In genomic region chr7:105654994-105655900, GRCh38 we compare ENCODE assay signal across 9 cellular contexts.
DNase-seq lines count a peak whose midpoint lies in the region; ATAC-seq and TF ChIP-seq lines count a peak whose summit lies in the region.
"Had no signal": no experiment of that assay in that cellular context is flagged by ENCODE, and none has a peak within 500 bp of the region (broad histone marks: within the 10 kb centered on the region; RNA-seq: fewer than 3 reads in every experiment).

No MANE protein-coding gene starts in this region.

- no peaks in the 10 kb centered on the region for H3K36me3 Mint-ChIP-seq in glutamatergic neuron (ENCODE audit: unreplicated experiment)
- H3K36me3 Mint-ChIP-seq in CD4-positive, alpha-beta T cell (ENCODE audit: low read depth), result peaks cover 88% of the 10 kb centered on the region

- H3K9me3 Mint-ChIP-seq in glutamatergic neuron (ENCODE audit: unreplicated experiment), result peaks cover 8% of the 10 kb centered on the region
- H3K9me3 Mint-ChIP-seq in CD4-positive, alpha-beta T cell, result no peaks in the 10 kb centered on the region

- no peak overlapping the region for H3K4me2 ChIP-seq in Karpas-422 (ENCODE audit: low read depth, low read length, poor library complexity, severe bottlenecking)

- peaks cover 8% of the 10 kb centered on the region for H3K27me3 Mint-ChIP-seq in glutamatergic neuron (ENCODE audit: unreplicated experiment)
- no peaks in the 10 kb centered on the region for H3K27me3 Mint-ChIP-seq in CD4-positive, alpha-beta T cell

- no peak overlapping the region for H3K4me3 Mint-ChIP-seq in glutamatergic neuron (ENCODE audit: unreplicated experiment)
- no peak overlapping the region for H3K4me3 Mint-ChIP-seq in CD4-positive, alpha-beta T cell

- CTCF ChIA-PET in A673 (lab: Charles Lee), result interaction anchor here (0.5 to 0.9 kb wide), 5 partner anchors 34 to 277 kb away, joined by 3 to 7 read pairs (median 5); no protein-coding TSS in a partner anchor
- CTCF ChIA-PET in CD4-positive, alpha-beta T cell (lab: Charles Lee), result interaction anchor here (2.2 kb wide), 1 partner anchor 9 kb away, joined by 5 read pairs; no protein-coding TSS in a partner anchor

- DNase-seq in A673 (ENCODE audit: low spot score) (peak; percentile 58), Karpas-422 (peak; percentile 39), astrocyte of the cerebellum (ENCODE audit: low read depth) (peak; percentile 49), left lung (peak in 1 of 2 donors; percentile 53), glutamatergic neuron (no peak), NCI-H2107 (lab: John Stamatoyannopoulos, UW) (no peak), SIG-M5 (lab: John Stamatoyannopoulos, UW) (no peak)
- no peak for DNase-seq in CD4-positive, alpha-beta T cell
- DNase-seq: stimulated activated CD8-positive, alpha-beta memory T cell treated with anti-CD3 and anti-CD28 coated beads, Interleukin-4, amount 100 ng/mL, for 48 hours had no signal

- no peaks in the 10 kb centered on the region for H3K9me2 ChIP-seq in Karpas-422 (replicated peaks; ENCODE audit: insufficient read depth, low read length)

- peaks cover 25% of the 10 kb centered on the region for H3K36me3 ChIP-seq in A673 (ENCODE audit: insufficient read depth, low read length, poor library complexity, severe bottlenecking)
- H3K36me3 ChIP-seq in Karpas-422 (ENCODE audit: insufficient read depth, low read length), result no peaks in the 10 kb centered on the region
- H3K36me3 ChIP-seq in left lung, result peaks cover 0 to 29% of the 10 kb centered on the region in 2 donors

- no peaks in the 10 kb centered on the region for H3K9me3 ChIP-seq in A673 (ENCODE audit: low read depth, low read length, poor library complexity, severe bottlenecking)
- no peaks in the 10 kb centered on the region for H3K9me3 ChIP-seq in Karpas-422 (ENCODE audit: low read length)
- H3K9me3 ChIP-seq in left lung, result no peaks in the 10 kb centered on the region
- no peaks in the 10 kb centered on the region for H3K9me3 ChIP-seq in CD4-positive, alpha-beta T cell (ENCODE audit: control insufficient read depth, low read length)

- H3K4me3 ChIP-seq in A673 (ENCODE audit: low read depth, low read length, poor library complexity, severe bottlenecking), result no peak overlapping the region
- H3K4me3 ChIP-seq in Karpas-422 (ENCODE audit: low read length), result no peak overlapping the region
- no peak overlapping the region for H3K4me3 ChIP-seq in astrocyte of the cerebellum (ENCODE audit: low read depth, low read length)
- no peak overlapping the region for H3K4me3 ChIP-seq in left lung

- POLR2A ChIA-PET in A673 (lab: Charles Lee; ENCODE audit: low non-redundant PET), result interaction anchor here (0.7 kb wide), 1 partner anchor 13 kb away, joined by 6 read pairs; no protein-coding TSS in a partner anchor
- POLR2A ChIA-PET in CD4-positive, alpha-beta T cell (lab: Charles Lee), result no interaction called here

- no peak for TF ChIP-seq CTCF in A673 (conservative IDR thresholded peaks at IDR 0.05; ENCODE audit: low read depth, low read length)
- no peak for TF ChIP-seq CTCF in astrocyte of the cerebellum (IDR thresholded peaks at IDR 0.05; ENCODE audit: low read depth, low read length, missing control alignments)
- TF ChIP-seq CTCF in left lung (IDR thresholded peaks at IDR 0.05), result no peak
- TF ChIP-seq CTCF in glutamatergic neuron (IDR thresholded peaks at IDR 0.05; ENCODE audit: partially characterized antibody, unreplicated experiment), result no peak
- TF ChIP-seq CTCF in CD4-positive, alpha-beta T cell (IDR thresholded peaks at IDR 0.05), result no peak

- no peaks in the 10 kb centered on the region for H3K79me2 ChIP-seq in Karpas-422 (ENCODE audit: low read length)

- no peak overlapping the region for H3K9ac ChIP-seq in Karpas-422 (ENCODE audit: low read length)

- no peak overlapping the region for H3K27ac Mint-ChIP-seq in glutamatergic neuron (ENCODE audit: unreplicated experiment)
- H3K27ac Mint-ChIP-seq in CD4-positive, alpha-beta T cell, result no peak overlapping the region

- no TSS peak for BruUV-seq in A673 (replicated peaks; lab: Mats Ljungman, UMichigan)

- H3K27ac ChIP-seq in A673 (ENCODE audit: low read depth, low read length, poor library complexity, severe bottlenecking) (peak overlapping the region; percentile 55), Karpas-422 (ENCODE audit: low read length) (no peak overlapping the region), left lung (no peak overlapping the region)
- H3K27ac ChIP-seq in CD4-positive, alpha-beta T cell (ENCODE audit: low read depth, low read length), result no peak overlapping the region

- intact Hi-C loops in A673 (cut with micrococcal nuclease; ENCODE audit: unreplicated experiment) (loop anchor here (5.0 to 10.0 kb wide), 5 partner anchors 37 to 497 kb away; partner anchors contain the start of gene ATXN7L1), left lung (cut with DNase I) (loop anchor here in 1 of 2 donors (10.0 kb wide), 1 partner anchor 390 kb away; no protein-coding TSS in a partner anchor)
- intact Hi-C loops in CD4-positive, alpha-beta T cell (cut with DNase I, micrococcal nuclease), result loop anchor here (5.0 kb wide), 6 partner anchors 37 to 497 kb away; partner anchors contain the start of gene ATXN7L1 (in 2 of the 2)

- peak; percentile 67 for ATAC-seq in left lung
- no peak for ATAC-seq in CD4-positive, alpha-beta T cell (ENCODE audit: poor library complexity)

- H3K27me3 ChIP-seq in A673 (replicated peaks; ENCODE audit: insufficient read depth, low read depth, low read length, poor library complexity) (no peaks in the 10 kb centered on the region), Karpas-422 (ENCODE audit: low read length) (no peaks in the 10 kb centered on the region), left lung (no peaks in the 10 kb centered on the region)
- no peaks in the 10 kb centered on the region for H3K27me3 ChIP-seq in CD4-positive, alpha-beta T cell (ENCODE audit: control insufficient read depth, insufficient read depth, low read length)

- H3K4me1 Mint-ChIP-seq in glutamatergic neuron (ENCODE audit: low read depth, unreplicated experiment), result peaks cover 18% of the 10 kb centered on the region
- H3K4me1 Mint-ChIP-seq in CD4-positive, alpha-beta T cell (ENCODE audit: low read depth), result peaks cover 13% of the 10 kb centered on the region

- in situ Hi-C loops in astrocyte of the cerebellum (cut with HindIII; ENCODE audit: low sequenced_read_pairs), result no loop called here

- H4K20me1 ChIP-seq in Karpas-422 (ENCODE audit: insufficient read depth, low read depth, low read length), result 0 out of 2 replicates have a peak, but pooled peaks cover 10% of the 10 kb centered on the region

- H2AFZ ChIP-seq in Karpas-422 (ENCODE audit: low read length), result no peak overlapping the region

- H3K4me1 ChIP-seq in A673 (ENCODE audit: insufficient read depth, low read length, poor library complexity, severe bottlenecking), result peaks cover 55% of the 10 kb centered on the region
- no peaks in the 10 kb centered on the region for H3K4me1 ChIP-seq in Karpas-422 (ENCODE audit: low read length)
- H3K4me1 ChIP-seq in left lung, result peaks cover 7 to 18% of the 10 kb centered on the region in 2 donors

Comparison
In these comparisons a context has a peak if more than half of its experiments do, and no peak if none do; other contexts are left out.
1. DNase-seq: peak in A673 (single experiment), Karpas-422 (single experiment) and astrocyte of the cerebellum (single experiment); none in glutamatergic neuron (single experiment), NCI-H2107 (single experiment), CD4-positive, alpha-beta T cell (0 of 10) and SIG-M5 (single experiment).